1 cellular context compared by ENCODE assay signal in genomic region chr19:1072371-1073015, GRCh38.
A peak's percentile ranks its signal among the peaks of the same experiment; 100 is the strongest.
TF ChIP-seq lines count a peak whose summit lies in the region.

No MANE protein-coding gene starts in this region.

TF ChIP-seq in A549, 52 proteins besides CTCF, POLR2A, EP300 and RAD21 (continued from another document):
- TF ChIP-seq USF2 (IDR thresholded peaks at IDR 0.05) (no peak), PHF8 (IDR thresholded peaks at IDR 0.05; ENCODE audit: borderline replicate concordance, low read depth) (no peak), JUNB (IDR thresholded peaks at IDR 0.05) (no peak), ZFP36 (IDR thresholded peaks at IDR 0.05; ENCODE audit: borderline replicate concordance, partially characterized antibody) (peak; percentile 86), CHD2 (IDR thresholded peaks at IDR 0.05; ENCODE audit: low read length, partially characterized antibody) (no peak), SMC3 (IDR thresholded peaks at IDR 0.05) (no peak), KDM1A (IDR thresholded peaks at IDR 0.05; ENCODE audit: low read depth) (peak; percentile 95), E2F6 (IDR thresholded peaks at IDR 0.05; ENCODE audit: borderline replicate concordance, low read depth) (no peak), TFCP2L1 (CRISPR knock-in tag; IDR thresholded peaks at IDR 0.05) (no peak), BCL3 (IDR thresholded peaks at IDR 0.05) (no peak), BHLHE40 (IDR thresholded peaks at IDR 0.05; ENCODE audit: low read depth, low read length) (no peak), RNF2 (IDR thresholded peaks at IDR 0.05; ENCODE audit: borderline replicate concordance, low read depth) (no peak), HES2 (IDR thresholded peaks at IDR 0.05) (no peak), ZSCAN20 (CRISPR knock-in tag; IDR thresholded peaks at IDR 0.05) (no peak)
